ENCODE assay signal across 21 cellular contexts in the genomic region with DNA sequence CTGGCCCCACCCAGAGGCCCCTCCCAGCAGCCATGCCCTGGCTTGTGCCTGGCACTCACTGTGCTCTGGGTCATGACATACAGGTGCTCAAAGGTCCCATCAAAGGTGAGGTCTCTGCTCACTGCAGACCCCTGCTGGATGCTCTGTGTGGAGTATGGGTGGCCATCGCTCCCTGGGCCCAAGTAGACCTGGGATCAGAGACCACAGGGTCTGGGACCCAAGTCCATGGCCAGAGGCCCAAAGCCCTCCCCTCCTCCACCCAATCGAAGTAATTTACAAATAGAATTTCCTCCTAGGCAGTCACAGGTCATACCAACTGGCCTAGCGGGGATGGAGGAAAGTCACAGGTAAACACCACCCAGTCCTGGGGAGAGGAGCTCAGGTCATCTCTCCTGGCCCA. TPM values are rescaled to one million over a fixed set of nuclear protein-coding genes. Genes with fewer than 3 reads are reported as not detected.
DNase-seq lines count a peak whose midpoint lies in the region; ATAC-seq and TF ChIP-seq lines count a peak whose summit lies in the region.
"Had no signal": no experiment of that assay in that cellular context is flagged by ENCODE, and none has a peak within 500 bp of the region (broad histone marks: within the 10 kb centered on the region; RNA-seq: fewer than 3 reads in every experiment).

No MANE protein-coding gene starts in this region.

- H3K4me3 ChIP-seq in SK-N-SH (ENCODE audit: low read depth in 2 of 2, low read length in 1 of 2): no peak overlapping the region
- H3K4me3 ChIP-seq in epithelial cell of esophagus (ENCODE audit: low read length): no peak overlapping the region
- no peak overlapping the region for H3K4me3 ChIP-seq in stomach
- H3K4me3 ChIP-seq: gastrocnemius medialis, upper lobe of right lung had no signal

- no peaks in the 10 kb centered on the region for H4K20me1 ChIP-seq in SK-N-SH (ENCODE audit: insufficient read depth)

- TF ChIP-seq CTCF in SK-N-SH (IDR thresholded peaks at IDR 0.05): 0 out of 2 replicates have a peak, but pooled peaks have one; percentile 13
- peak; percentile 7 for TF ChIP-seq CTCF in epithelial cell of esophagus (IDR thresholded peaks at IDR 0.05; ENCODE audit: insufficient read depth, low read depth, low read length, missing control alignments)
- no peak for TF ChIP-seq CTCF in stomach (IDR thresholded peaks at IDR 0.05)

- POLR2A ChIA-PET in SK-N-SH (lab: Yijun Ruan, JAX): interaction anchor here (0.9 kb wide), 1 partner anchor 24 kb away, joined by 3 read pairs; the partner anchor contains the start of gene ATRIP

- DNase-seq in SK-N-SH (no peak), RPMI8226 (peak; percentile 45), epithelial cell of esophagus (ENCODE audit: low read depth) (no peak), DMS 273 treated with DMSO at 0.1 percent for 48 hours (lab: John Stamatoyannopoulos, UW) (no peak), stomach (no peak)
- DNase-seq: 8988T; activated CD4-positive, alpha-beta memory T cell treated with anti-CD3 and anti-CD28 coated beads, Interleukin-2, amount 10 ng/mL, durations not matched to agents 7 days and 5 days; activated naive CD8-positive, alpha-beta T cell treated with anti-CD3 and anti-CD28 coated beads, Interleukin-2, amount 50 U/mL, for 24 hours; central memory CD4-positive, alpha-beta T cell; gastrocnemius medialis; Kasumi-1; NCI-H1436 treated with DMSO at 0.1 percent for 48 hours; NCI-H446 treated with DMSO at 0.1 percent for 48 hours; upper lobe of right lung had no signal

- no peak overlapping the region for H3K4me2 ChIP-seq in SK-N-SH

- H3K79me2 ChIP-seq in SK-N-SH (ENCODE audit: insufficient read depth): peaks cover 44% of the 10 kb centered on the region; the same call in 1 of the 2 replicates

- CTCF ChIA-PET in SK-N-SH (lab: Yijun Ruan, JAX): interaction anchor here (1.0 to 14.1 kb wide), 7 partner anchors 12 to 190 kb away, joined by 3 to 156 read pairs (median 3); no protein-coding TSS in a partner anchor

- no peaks in the 10 kb centered on the region for H3K27me3 ChIP-seq in SK-N-SH (ENCODE audit: insufficient read depth)
- H3K27me3 ChIP-seq in stomach: no peaks in the 10 kb centered on the region
- H3K27me3 ChIP-seq: gastrocnemius medialis, upper lobe of right lung had no signal

- no peak overlapping the region for H2AFZ ChIP-seq in SK-N-SH (ENCODE audit: low read depth)

- ATAC-seq in SK-N-SH treated with all-trans-retinoic acid at 6 μM for 48 hours (no peak), GM18498 (IDR thresholded peaks at IDR 0.05; ENCODE audit: unreplicated experiment) (no peak)
- ATAC-seq: activated naive CD8-positive, alpha-beta T cell treated with anti-CD3 and anti-CD28 coated beads, Interleukin-2, amount 50 U/mL, for 24 hours; gastrocnemius medialis; stimulated activated effector memory CD8-positive, alpha-beta T cell treated with anti-CD3 and anti-CD28 coated beads, Interleukin-12 subunit alpha, Interleukin-12 subunit beta, amount 100 ng/mL, for 72 hours; upper lobe of right lung had no signal

- H3K27ac ChIP-seq in SK-N-SH (ENCODE audit: low read depth in 2 of 2, low read length in 1 of 2) (no peak overlapping the region; a peak in 1 of 4 replicates), temporal lobe (ENCODE audit: low read depth, low read length) (peak overlapping the region; percentile 100), stomach (no peak overlapping the region)
- H3K27ac ChIP-seq: C4-2B, gastrocnemius medialis, upper lobe of right lung had no signal

- peaks cover 0 to 45% of the 10 kb centered on the region in 2 experiments; a peak in 2 of 4 replicates for H3K4me1 ChIP-seq in SK-N-SH (ENCODE audit: control insufficient read depth in 1 of 2, insufficient read depth in 2 of 2, low read depth in 1 of 2, low read length in 1 of 2)
- H3K4me1 ChIP-seq in stomach: peaks cover 32 to 54% (median 44%) of the 10 kb centered on the region in 4 donors

- 80% methylated on average over 2 of the region's 3 CpGs for WGBS in SK-N-SH (ENCODE audit: low lambda C conversion rate)
- WGBS in stomach, 5 donors: 53 to 83% (median 69%) methylated on average over 2 to 3 of the region's 3 CpGs

- H3K36me3 ChIP-seq in SK-N-SH (replicated peaks in 1 of 2; ENCODE audit: control insufficient read depth in 1 of 2, insufficient read depth in 2 of 2, low read length in 1 of 2) (peaks cover 0 to 24% of the 10 kb centered on the region in 2 experiments), stomach (peaks cover 25 to 72% (median 62%) of the 10 kb centered on the region in 4 donors)
- H3K36me3 ChIP-seq: gastrocnemius medialis had no signal

- TF ChIP-seq RAD21 in SK-N-SH (IDR thresholded peaks at IDR 0.05; ENCODE audit: low read length): no peak

- no peak for TF ChIP-seq EP300 in SK-N-SH (IDR thresholded peaks at IDR 0.05; ENCODE audit: borderline replicate concordance in 1 of 2, low read depth in 1 of 2, low read length in 1 of 2)
- TF ChIP-seq EP300 in stomach (IDR thresholded peaks at IDR 0.05): no peak

- intact Hi-C loops in stomach (cut with DNase I; ENCODE audit: low total_unique reads): no loop called here

- H3K9me2 ChIP-seq in SK-N-SH: no peaks in the 10 kb centered on the region

- H3F3A ChIP-seq in SK-N-SH (replicated peaks; ENCODE audit: insufficient read depth): no peaks in the 10 kb centered on the region

- H3K9ac ChIP-seq in SK-N-SH: no peak overlapping the region

- TF ChIP-seq POLR2A in stomach (IDR thresholded peaks at IDR 0.05): no peak

- H3K9me3 ChIP-seq in SK-N-SH: no peaks in the 10 kb centered on the region
- H3K9me3 ChIP-seq in stomach: no peaks in the 10 kb centered on the region
- H3K9me3 ChIP-seq: gastrocnemius medialis, upper lobe of right lung had no signal

TF ChIP-seq in SK-N-SH, 30 proteins besides CTCF, POLR2A, EP300 and RAD21 (continues in another document):
- TF ChIP-seq NFIC (IDR thresholded peaks at IDR 0.05; ENCODE audit: borderline replicate concordance) (no peak), TAF1 (IDR thresholded peaks at IDR 0.05; ENCODE audit: borderline replicate concordance, low read depth, low read length) (no peak), ELF1 (IDR thresholded peaks at IDR 0.05) (no peak), FOXJ3 (CRISPR knock-in tag; IDR thresholded peaks at IDR 0.05) (no peak), SIN3A (IDR thresholded peaks at IDR 0.05; ENCODE audit: borderline replicate concordance, low read depth, low read length) (no peak)
- TF ChIP-seq, protein P1, sequence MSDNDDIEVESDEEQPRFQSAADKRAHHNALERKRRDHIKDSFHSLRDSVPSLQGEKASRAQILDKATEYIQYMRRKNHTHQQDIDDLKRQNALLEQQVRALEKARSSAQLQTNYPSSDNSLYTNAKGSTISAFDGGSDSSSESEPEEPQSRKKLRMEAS (IDR thresholded peaks at IDR 0.05; ENCODE audit: low read depth): no peak

TF ChIP-seq in SK-N-SH treated with all-trans-retinoic acid at 6 μM for 48 hours, 23 proteins besides CTCF, POLR2A, EP300 and RAD21 (continues in another document):
- TF ChIP-seq, protein P2, sequence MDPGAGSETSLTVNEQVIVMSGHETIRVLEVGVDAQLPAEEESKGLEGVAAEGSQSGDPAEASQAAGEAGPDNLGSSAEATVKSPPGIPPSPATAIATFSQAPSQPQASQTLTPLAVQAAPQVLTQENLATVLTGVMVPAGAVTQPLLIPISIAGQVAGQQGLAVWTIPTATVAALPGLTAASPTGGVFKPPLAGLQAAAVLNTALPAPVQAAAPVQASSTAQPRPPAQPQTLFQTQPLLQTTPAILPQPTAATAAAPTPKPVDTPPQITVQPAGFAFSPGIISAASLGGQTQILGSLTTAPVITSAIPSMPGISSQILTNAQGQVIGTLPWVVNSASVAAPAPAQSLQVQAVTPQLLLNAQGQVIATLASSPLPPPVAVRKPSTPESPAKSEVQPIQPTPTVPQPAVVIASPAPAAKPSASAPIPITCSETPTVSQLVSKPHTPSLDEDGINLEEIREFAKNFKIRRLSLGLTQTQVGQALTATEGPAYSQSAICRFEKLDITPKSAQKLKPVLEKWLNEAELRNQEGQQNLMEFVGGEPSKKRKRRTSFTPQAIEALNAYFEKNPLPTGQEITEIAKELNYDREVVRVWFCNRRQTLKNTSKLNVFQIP (CRISPR knock-in tag; IDR thresholded peaks at IDR 0.05; ENCODE audit: borderline replicate concordance, low read depth): no peak
- TF ChIP-seq OSR1 (CRISPR knock-in tag; IDR thresholded peaks at IDR 0.05) (no peak), SNAI2 (CRISPR knock-in tag; IDR thresholded peaks at IDR 0.05) (no peak), RARB (CRISPR knock-in tag; IDR thresholded peaks at IDR 0.05) (no peak)

RNA-seq across cellular contexts. Expression of gene PLXNB1, which starts 7.6 kb away (rescaled TPM):
- polyA plus RNA-seq in SK-N-SH (2012; rRNA removed): 38.0 and 39.8 TPM in 2 replicates
- polyA plus RNA-seq in SK-N-SH (2012; cell fraction: cytosol; rRNA removed): 6.5 and 13.9 TPM in 2 replicates
- polyA plus RNA-seq in SK-N-SH (2012; cell fraction: nucleus; rRNA removed): 195 and 267 TPM in 2 replicates
- 50.9 TPM for total RNA-seq in temporal lobe
- 100 to 1,000 TPM in 4 of 5 donors, 10 to 100 TPM in 1; 86.7 to 874 (median 314) TPM for total RNA-seq in stomach
- polyA plus RNA-seq in stomach: 100 to 1,000 TPM in 1 of 3 donors, 10 to 100 TPM in 2; 13.9 to 157 (median 45.0) TPM

RNA-seq across cellular contexts. Expression of gene CCDC51, which starts 17.6 kb away (rescaled TPM):
- polyA plus RNA-seq in SK-N-SH (2012; rRNA removed) (24.2 and 29.6 TPM in 2 replicates), stomach (10 to 100 TPM in 1 of 3 donors, 1 to 10 TPM in 2; 6.0 to 10.3 (median 9.5) TPM)
- 22.7 and 27.4 TPM in 2 replicates for polyA plus RNA-seq in SK-N-SH (2012; cell fraction: cytosol; rRNA removed)
- polyA plus RNA-seq in SK-N-SH (2012; cell fraction: nucleus; rRNA removed): 15.3 and 20.4 TPM in 2 replicates
- total RNA-seq in temporal lobe (7.4 TPM), stomach (10 to 100 TPM in 1 of 5 donors, 1 to 10 TPM in 4; 1.8 to 12.5 (median 7.1) TPM)

RNA-seq across cellular contexts. Expression of gene TMA7, which starts 17.8 kb away (rescaled TPM):
- polyA plus RNA-seq in SK-N-SH (2012; rRNA removed) (393 and 438 TPM in 2 replicates), stomach (100 to 1,000 TPM; 644 to 702 (median 660) TPM)
- polyA plus RNA-seq in SK-N-SH (2012; cell fraction: cytosol; rRNA removed): 655 and 1,170 TPM in 2 replicates
- polyA plus RNA-seq in SK-N-SH (2012; cell fraction: nucleus; rRNA removed): 91.0 and 95.9 TPM in 2 replicates
- total RNA-seq in temporal lobe (120 TPM), stomach (100 to 1,000 TPM; 107 to 298 (median 230) TPM)

RNA-seq across cellular contexts. Expression of gene ATRIP, which starts 24.3 kb away (rescaled TPM):
- polyA plus RNA-seq in SK-N-SH (2012; rRNA removed) (5.6 and 6.5 TPM in 2 replicates), stomach (1 to 10 TPM; 2.9 to 5.8 (median 3.2) TPM)
- polyA plus RNA-seq in SK-N-SH (2012; cell fraction: cytosol; rRNA removed): 4.0 and 4.3 TPM in 2 replicates
- polyA plus RNA-seq in SK-N-SH (2012; cell fraction: nucleus; rRNA removed): 12.5 and 14.9 TPM in 2 replicates
- total RNA-seq in temporal lobe (4.7 TPM), stomach (10 to 100 TPM in 2 of 5 donors, 1 to 10 TPM in 3; 2.3 to 34.4 (median 5.5) TPM)

RNA-seq across cellular contexts. Expression of gene FBXW12, which starts 50.3 kb away (rescaled TPM):
- polyA plus RNA-seq in SK-N-SH (2012; rRNA removed) (0.07 TPM in 1 of 2 replicates, not detected in the other), stomach (not detected)
- 0.04 TPM in 1 of 2 replicates, not detected in the other for polyA plus RNA-seq in SK-N-SH (2012; cell fraction: cytosol; rRNA removed)
- polyA plus RNA-seq in SK-N-SH (2012; cell fraction: nucleus; rRNA removed): 0.11 and 0.13 TPM in 2 replicates
- total RNA-seq in temporal lobe (1.5 TPM), stomach (not detected)
- total RNA-seq: activated CD4-positive, alpha-beta memory T cell treated with anti-CD3 and anti-CD28 coated beads, Interleukin-2, amount 10 ng/mL, durations not matched to agents 7 days and 5 days; gastrocnemius medialis; liver; myocyte; upper lobe of right lung had no signal
- polyA plus RNA-seq: liver had no signal

Comparison
In these comparisons a context has a peak if more than half of its experiments do, and no peak if none do; other contexts are left out.
1. CTCF ChIP-seq: peak in SK-N-SH (single experiment) and epithelial cell of esophagus (single experiment); none in stomach (0 of 7).